20 cellular contexts compared by ENCODE assay signal in genomic region chr21:45284456-45284741, GRCh38.
"Had no signal": no experiment of that assay in that cellular context is flagged by ENCODE, and none has a peak within 500 bp of the region (broad histone marks: within the 10 kb centered on the region; RNA-seq: fewer than 3 reads in every experiment).

No MANE protein-coding gene starts in this region.

- H3K27ac Mint-ChIP-seq: activated B cell treated with CpG ODN at 0.5 μM for 24 hours; activated naive CD8-positive, alpha-beta T cell treated with anti-CD3 and anti-CD28 coated beads, Interleukin-2, amount 50 U/mL, for 24 hours; memory B cell; neural progenitor cell; progenitor cell of endocrine pancreas; T-helper 1 cell treated with Interleukin-12 subunit alpha and Interleukin-12 subunit beta and Interleukin-4 antibody, amounts not matched to agents 30 μg/mL and 1 μg/mL, for 36 hours had no signal

- H3K27me3 Mint-ChIP-seq: activated B cell treated with CpG ODN at 0.5 μM for 24 hours; activated CD4-positive, alpha-beta T cell treated with anti-CD3 and anti-CD28 coated beads for 36 hours; memory B cell; progenitor cell of endocrine pancreas had no signal

- H3K9me3 Mint-ChIP-seq: activated B cell treated with CpG ODN at 0.5 μM for 24 hours; activated naive CD8-positive, alpha-beta T cell treated with anti-CD3 and anti-CD28 coated beads, Interleukin-2, amount 50 U/mL, for 24 hours; memory B cell; neural progenitor cell; T-helper 1 cell treated with Interleukin-12 subunit alpha and Interleukin-12 subunit beta and Interleukin-4 antibody, amounts not matched to agents 30 μg/mL and 1 μg/mL, for 36 hours had no signal

- DNase-seq: activated B cell treated with CpG ODN at 0.5 μM for 24 hours; activated CD4-positive, alpha-beta T cell treated with anti-CD3 and anti-CD28 coated beads for 36 hours; activated CD4-positive, alpha-beta T cell treated with anti-CD3 and anti-CD28 coated beads, Interleukin-2, amount 50 U/mL, for 4 hours; activated naive CD4-positive, alpha-beta T cell treated with anti-CD3 and anti-CD28 coated beads, Interleukin-2, amount 50 U/mL, for 16 hours; activated naive CD8-positive, alpha-beta T cell treated with anti-CD3 and anti-CD28 coated beads, Interleukin-2, amount 50 U/mL, for 24 hours; dermis blood vessel endothelial cell; effector memory CD4-positive, alpha-beta T cell; foreskin melanocyte; hippocampal formation; stimulated activated CD4-positive, alpha-beta T cell treated with anti-CD3 and anti-CD28 coated beads, Interleukin-4, amount 100 ng/mL, for 24 hours; stimulated activated naive CD4-positive, alpha-beta T cell treated with Interleukin-2 at 50 U/mL for 16 hours; T1000 had no signal

- ATAC-seq: activated CD4-positive, alpha-beta T cell treated with anti-CD3 and anti-CD28 coated beads for 36 hours; activated naive CD8-positive, alpha-beta T cell treated with anti-CD3 and anti-CD28 coated beads, Interleukin-2, amount 50 U/mL, for 24 hours; body of pancreas; esophagus mucosa had no signal

- H3K4me3 ChIP-seq: body of pancreas, cardiac muscle cell, neural progenitor cell, SJSA1 had no signal

- H3K27ac ChIP-seq: body of pancreas, cardiac muscle cell, neural progenitor cell, SJSA1 had no signal

- H3K4me3 Mint-ChIP-seq: activated B cell treated with CpG ODN at 0.5 μM for 24 hours; activated CD4-positive, alpha-beta T cell treated with anti-CD3 and anti-CD28 coated beads for 36 hours; activated naive CD8-positive, alpha-beta T cell treated with anti-CD3 and anti-CD28 coated beads, Interleukin-2, amount 50 U/mL, for 24 hours; memory B cell; T-helper 1 cell treated with Interleukin-12 subunit alpha and Interleukin-12 subunit beta and Interleukin-4 antibody, amounts not matched to agents 30 μg/mL and 1 μg/mL, for 36 hours had no signal

- H3K9me3 ChIP-seq: body of pancreas, SJSA1 had no signal

- H3K27me3 ChIP-seq: body of pancreas, cardiac muscle cell, neural progenitor cell, SJSA1 had no signal
